28 cellular contexts compared by ENCODE assay signal in the genomic region with DNA sequence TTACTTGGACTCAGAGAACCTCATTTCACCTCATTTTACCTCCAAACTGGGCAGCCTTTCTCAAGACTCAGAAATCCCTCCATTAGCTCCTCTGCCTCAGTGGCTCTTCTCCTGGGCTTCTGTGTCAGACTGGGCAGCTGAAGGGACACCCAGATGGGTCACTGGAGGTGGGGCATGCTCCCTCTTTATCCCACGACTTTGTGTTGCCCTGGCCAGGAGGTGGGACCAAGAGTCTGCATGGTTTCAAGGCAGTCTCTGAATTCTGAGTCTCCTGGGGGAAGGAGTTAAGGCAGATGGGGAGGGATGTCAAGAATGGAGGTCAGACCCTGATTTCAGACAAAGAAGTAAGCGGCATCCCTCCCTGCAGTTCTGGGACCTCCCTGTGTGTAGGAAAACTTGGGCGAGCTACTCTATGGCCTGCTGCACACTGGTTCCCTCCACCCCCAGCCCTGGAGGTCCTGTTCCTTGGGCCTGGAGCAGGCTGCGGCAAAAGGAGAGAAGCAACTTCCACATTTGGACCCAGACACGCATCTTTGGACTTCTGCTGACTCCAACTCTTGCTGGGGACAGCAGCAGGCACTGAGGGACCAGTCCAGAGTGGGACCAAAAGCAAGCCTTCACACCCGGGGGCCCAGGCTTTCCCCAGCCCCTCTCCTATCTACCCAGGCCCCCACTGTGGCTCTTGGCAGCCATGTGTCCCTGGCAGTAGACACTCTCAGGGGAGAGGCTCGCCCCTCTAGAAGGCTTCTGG.
"Had no signal": no experiment of that assay in that cellular context is flagged by ENCODE, and none has a peak within 500 bp of the region (broad histone marks: within the 10 kb centered on the region; RNA-seq: fewer than 3 reads in every experiment).

No MANE protein-coding gene starts in this region.

- H3K9me3 Mint-ChIP-seq: activated CD8-positive, alpha-beta T cell treated with anti-CD3 and anti-CD28 coated beads for 36 hours; activated naive CD4-positive, alpha-beta T cell treated with anti-CD3 and anti-CD28 coated beads, Interleukin-2, amount 50 U/mL, for 72 hours; activated naive CD8-positive, alpha-beta T cell treated with anti-CD3 and anti-CD28 coated beads, Interleukin-2, amount 50 U/mL, for 24 hours; activated T-helper 1 cell treated with anti-CD3 and anti-CD28 coated beads, Interleukin-12 subunit alpha, Interleukin-12 subunit beta, Interleukin-2, Interleukin-4 antibody, amounts not matched to agents 30 ng/mL and 10 ng/mL and 1 ng/mL, durations not matched to agents 14 hours and 24 hours and 36 hours had no signal

- H3K4me3 Mint-ChIP-seq: activated CD8-positive, alpha-beta T cell treated with anti-CD3 and anti-CD28 coated beads for 36 hours; activated naive CD8-positive, alpha-beta T cell treated with anti-CD3 and anti-CD28 coated beads, Interleukin-2, amount 50 U/mL, for 24 hours; activated T-helper 1 cell treated with anti-CD3 and anti-CD28 coated beads, Interleukin-12 subunit alpha, Interleukin-12 subunit beta, Interleukin-2, Interleukin-4 antibody, amounts not matched to agents 30 ng/mL and 10 ng/mL and 1 ng/mL, durations not matched to agents 14 hours and 24 hours and 36 hours; T-helper 17 cell had no signal

- ATAC-seq: activated CD8-positive, alpha-beta T cell treated with anti-CD3 and anti-CD28 coated beads for 36 hours; activated naive CD4-positive, alpha-beta T cell treated with anti-CD3 and anti-CD28 coated beads, Interleukin-2, amount 50 U/mL, for 72 hours; activated naive CD8-positive, alpha-beta T cell treated with anti-CD3 and anti-CD28 coated beads, Interleukin-2, amount 50 U/mL, for 24 hours; body of pancreas; Panc1; Right ventricle myocardium inferior; T-helper 17 cell had no signal

- DNase-seq: activated CD4-positive, alpha-beta T cell treated with anti-CD3 and anti-CD28 coated beads, Interleukin-2, amount 50 U/mL, for 1 hour; activated CD4-positive, CD25-positive, alpha-beta regulatory T cell; activated CD8-positive, alpha-beta memory T cell treated with anti-CD3 and anti-CD28 coated beads, Interleukin-2, amount 50 U/mL, for 4 hours; activated CD8-positive, alpha-beta T cell treated with anti-CD3 and anti-CD28 coated beads for 36 hours; activated effector memory CD4-positive, alpha-beta T cell treated with anti-CD3 and anti-CD28 coated beads, Interleukin-2, amount 50 U/mL, for 16 hours; activated naive CD4-positive, alpha-beta T cell treated with Interleukin-2 at 50 U/mL for 16 hours; activated naive CD8-positive, alpha-beta T cell treated with anti-CD3 and anti-CD28 coated beads, Interleukin-2, amount 50 U/mL, for 24 hours; amniotic stem cell; central memory CD4-positive, alpha-beta T cell; KG1; NCI-H1092; NCI-H1417 treated with DMSO at 0.1 percent for 48 hours; NCI-H1694; NCI-H2029; NCI-H2107; NCI-H2171 treated with DMSO at 0.1 percent for 48 hours; NCI-H226; NCI-H526; NK-92 treated with Interleukin-12 subunit alpha and Interleukin-12 subunit beta, amount 100 ng/mL, for 24 hours; RPMI8226; SJCRH30; T-helper 17 cell; T-helper 9 cell had no signal

- H3K4me1 Mint-ChIP-seq: activated naive CD8-positive, alpha-beta T cell treated with anti-CD3 and anti-CD28 coated beads, Interleukin-2, amount 50 U/mL, for 24 hours had no signal

- H3K27ac Mint-ChIP-seq: activated CD8-positive, alpha-beta T cell treated with anti-CD3 and anti-CD28 coated beads for 36 hours; activated naive CD8-positive, alpha-beta T cell treated with anti-CD3 and anti-CD28 coated beads, Interleukin-2, amount 50 U/mL, for 24 hours; activated T-helper 1 cell treated with anti-CD3 and anti-CD28 coated beads, Interleukin-12 subunit alpha, Interleukin-12 subunit beta, Interleukin-2, Interleukin-4 antibody, amounts not matched to agents 30 ng/mL and 10 ng/mL and 1 ng/mL, durations not matched to agents 14 hours and 24 hours and 36 hours had no signal

- H3K36me3 Mint-ChIP-seq: activated naive CD4-positive, alpha-beta T cell treated with anti-CD3 and anti-CD28 coated beads, Interleukin-2, amount 50 U/mL, for 72 hours had no signal

- H3K27me3 Mint-ChIP-seq: activated CD8-positive, alpha-beta T cell treated with anti-CD3 and anti-CD28 coated beads for 36 hours; activated naive CD8-positive, alpha-beta T cell treated with anti-CD3 and anti-CD28 coated beads, Interleukin-2, amount 50 U/mL, for 24 hours; T-helper 17 cell had no signal
